In genomic region chr13:44191504-44192171, GRCh38 we compare ENCODE assay signal across 8 cellular contexts.
A peak's percentile ranks its signal among the peaks of the same experiment; 100 is the strongest.
DNase-seq lines count a peak whose midpoint lies in the region; TF ChIP-seq lines count a peak whose summit lies in the region.

No MANE protein-coding gene starts in this region.

- no peaks in the 10 kb centered on the region for H3K9me3 ChIP-seq in testis

- no peak for TF ChIP-seq POLR2A in testis (IDR thresholded peaks at IDR 0.05)

- H3K27ac ChIP-seq in testis, result peak overlapping the region in 1 of 2 donors; percentile 9

- DNase-seq in activated naive CD4-positive, alpha-beta T cell treated with Interleukin-2 at 50 U/mL for 16 hours, result peak; percentile 28
- DNase-seq in activated naive CD4-positive, alpha-beta T cell (lab: John Stamatoyannopoulos, UW), result no peak
- DNase-seq in NCI-H2227 (lab: John Stamatoyannopoulos, UW; ENCODE audit: unreplicated experiment), result peak; percentile 86
- peak; percentile 34 to 37 for DNase-seq in activated CD4-positive, alpha-beta T cell treated with anti-CD3 and anti-CD28 coated beads for 4 hours
- DNase-seq in effector CD8-positive, alpha-beta T cell (lab: John Stamatoyannopoulos, UW), result peak; percentile 3
- peak; percentile 79 for DNase-seq in medulla oblongata (ENCODE audit: extremely low spot score)
- peak; percentile 60 for DNase-seq in testis
- no peak for DNase-seq in NCI-H1048 (lab: John Stamatoyannopoulos, UW)

- intact Hi-C loops in testis (cut with DNase I; ENCODE audit: low total_unique reads), result no loop called here

- H3K36me3 ChIP-seq in testis (ENCODE audit: low read depth, missing control alignments), result no peaks in the 10 kb centered on the region

- 35 to 52% methylated on average over 15 of the region's 15 CpGs for WGBS in testis, 2 donors

- TF ChIP-seq CTCF in testis (IDR thresholded peaks at IDR 0.05), result peak; percentile 63 to 86 (median 63)

- H3K27me3 ChIP-seq in testis, result no peaks in the 10 kb centered on the region

- H3K4me3 ChIP-seq in testis, result no peak overlapping the region

- no peaks in the 10 kb centered on the region for H3K4me1 ChIP-seq in testis

Comparison
In these comparisons a context has a peak if more than half of its experiments do, and no peak if none do; other contexts are left out.
1. DNase-seq: peak in activated naive CD4-positive, alpha-beta T cell treated with Interleukin-2 at 50 U/mL for 16 hours (single experiment), NCI-H2227 (single experiment), activated CD4-positive, alpha-beta T cell treated with anti-CD3 and anti-CD28 coated beads for 4 hours (2 of 2), effector CD8-positive, alpha-beta T cell (single experiment), medulla oblongata (single experiment) and testis (single experiment); none in activated naive CD4-positive, alpha-beta T cell (0 of 4) and NCI-H1048 (single experiment).